1 cellular context compared by ENCODE assay signal in the genomic region with DNA sequence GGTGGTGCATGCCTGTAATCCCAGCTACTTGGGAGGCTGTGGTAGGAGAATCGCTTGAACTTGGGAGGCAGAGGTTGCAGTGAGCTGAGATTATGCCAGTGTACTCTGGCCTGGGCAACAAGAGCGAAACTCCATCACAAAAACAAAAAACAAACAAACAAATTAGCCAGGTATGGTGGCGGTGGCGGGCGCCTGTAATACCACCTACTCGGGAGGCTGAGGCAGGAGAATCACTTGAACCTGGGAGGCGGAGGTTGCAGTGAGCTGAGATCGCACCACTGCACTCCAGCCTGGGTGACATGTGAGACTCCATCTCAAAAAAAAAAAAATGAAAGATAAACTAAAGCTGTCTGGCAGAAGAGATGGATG.
TF ChIP-seq lines count a peak whose summit lies in the region.

No MANE protein-coding gene starts in this region.

TF ChIP-seq in HepG2, 621 proteins besides CTCF, POLR2A, EP300 and RAD21:
- peak; percentile 39; the same call in 1 of the 2 replicates for TF ChIP-seq ZNF460 (CRISPR knock-in tag; IDR thresholded peaks at IDR 0.05; ENCODE audit: borderline replicate concordance)
